ENCODE assay signal across 21 cellular contexts in the genomic region with DNA sequence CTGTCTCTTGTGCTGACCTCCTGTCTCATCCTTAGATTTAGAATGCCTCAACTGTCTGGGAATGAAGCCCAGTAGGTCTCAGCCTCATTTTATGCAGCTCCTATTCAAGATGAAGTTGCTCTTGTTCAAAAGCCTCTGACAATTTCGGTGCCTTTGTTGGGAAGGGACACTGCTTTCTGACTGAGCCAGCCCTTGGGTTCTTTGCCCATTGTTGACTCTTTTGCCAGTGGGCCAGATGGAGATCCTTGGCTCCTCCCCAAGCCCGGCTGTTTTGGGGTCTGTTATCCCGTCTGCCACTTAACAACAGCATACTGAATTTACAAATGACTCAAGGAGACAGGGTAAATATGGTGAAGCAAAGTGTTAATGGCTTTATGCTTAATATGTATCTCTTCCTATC.
"Had no signal": no experiment of that assay in that cellular context is flagged by ENCODE, and none has a peak within 500 bp of the region (broad histone marks: within the 10 kb centered on the region; RNA-seq: fewer than 3 reads in every experiment).

No MANE protein-coding gene starts in this region.

- H3K9me3 Mint-ChIP-seq: effector memory CD8-positive, alpha-beta T cell; nephron; stimulated activated effector memory CD8-positive, alpha-beta T cell treated with anti-CD3 and anti-CD28 coated beads, Interleukin-12 subunit alpha, Interleukin-12 subunit beta, amount 100 ng/mL, for 72 hours had no signal

- H3K9me3 ChIP-seq: esophagus muscularis mucosa, gastrocnemius medialis, heart right ventricle, pancreas, tibial artery, upper lobe of right lung, vagina had no signal

- DNase-seq: effector memory CD8-positive, alpha-beta T cell; gastrocnemius medialis; heart right ventricle; hypothalamus; kidney glomerular epithelial cell; mesendoderm; naive B cell; occipital lobe; pancreas; right cardiac atrium; small intestine; stimulated activated CD4-positive, alpha-beta T cell treated with anti-CD3 and anti-CD28 coated beads, Interleukin-2, amount 100 ng/mL, for 48 hours; stimulated activated naive CD8-positive, alpha-beta T cell treated with anti-CD3 and anti-CD28 coated beads, Interleukin-15, Interleukin-2, amounts not matched to agents 100 U/mL and 50 U/mL, for 24 hours; tibial artery; upper lobe of right lung had no signal

- H3K4me1 Mint-ChIP-seq: naive B cell; nephron; stimulated activated effector memory CD8-positive, alpha-beta T cell treated with anti-CD3 and anti-CD28 coated beads, Interleukin-12 subunit alpha, Interleukin-12 subunit beta, amount 100 ng/mL, for 72 hours had no signal

- H3K36me3 Mint-ChIP-seq: naive B cell; stimulated activated effector memory CD8-positive, alpha-beta T cell treated with anti-CD3 and anti-CD28 coated beads, Interleukin-12 subunit alpha, Interleukin-12 subunit beta, amount 100 ng/mL, for 72 hours had no signal

- H3K27me3 ChIP-seq: esophagus muscularis mucosa, gastrocnemius medialis, pancreas, tibial artery, upper lobe of right lung, vagina had no signal

- H3K4me1 ChIP-seq: esophagus muscularis mucosa, gastrocnemius medialis, heart right ventricle, pancreas, tibial artery, upper lobe of right lung, vagina had no signal

- H3K4me3 Mint-ChIP-seq: effector memory CD8-positive, alpha-beta T cell; naive B cell; nephron; stimulated activated effector memory CD8-positive, alpha-beta T cell treated with anti-CD3 and anti-CD28 coated beads, Interleukin-12 subunit alpha, Interleukin-12 subunit beta, amount 100 ng/mL, for 72 hours had no signal

- H3K27ac ChIP-seq: epithelial cell of prostate, esophagus muscularis mucosa, gastrocnemius medialis, heart right ventricle, pancreas, tibial artery, upper lobe of right lung, vagina had no signal

- H3K27ac Mint-ChIP-seq: effector memory CD8-positive, alpha-beta T cell; naive B cell; nephron; progenitor cell of endocrine pancreas; stimulated activated effector memory CD8-positive, alpha-beta T cell treated with anti-CD3 and anti-CD28 coated beads, Interleukin-12 subunit alpha, Interleukin-12 subunit beta, amount 100 ng/mL, for 72 hours had no signal

- ATAC-seq: effector memory CD8-positive, alpha-beta T cell; gastrocnemius medialis; heart right ventricle; pancreas; right cardiac atrium; stimulated activated effector memory CD8-positive, alpha-beta T cell treated with anti-CD3 and anti-CD28 coated beads, Interleukin-12 subunit alpha, Interleukin-12 subunit beta, amount 100 ng/mL, for 72 hours; stimulated activated naive CD8-positive, alpha-beta T cell treated with anti-CD3 and anti-CD28 coated beads, Interleukin-15, Interleukin-2, amounts not matched to agents 100 U/mL and 50 U/mL, for 24 hours; upper lobe of right lung had no signal
